ENCODE assay signal across 3 cellular contexts in genomic region chr4:4496604-4497372, GRCh38.
TF ChIP-seq lines count a peak whose summit lies in the region.

No MANE protein-coding gene starts in this region.

TF ChIP-seq in SK-N-SH treated with all-trans-retinoic acid at 6 μM for 48 hours, 23 proteins besides CTCF, POLR2A, EP300 and RAD21:
- TF ChIP-seq CREB5 (CRISPR knock-in tag; IDR thresholded peaks at IDR 0.05; ENCODE audit: low read depth) (no peak), RARB (CRISPR knock-in tag; IDR thresholded peaks at IDR 0.05) (no peak), ZNF70 (CRISPR knock-in tag; IDR thresholded peaks at IDR 0.05) (no peak), ZFP3 (CRISPR knock-in tag; IDR thresholded peaks at IDR 0.05) (no peak), PPARA (CRISPR knock-in tag; IDR thresholded peaks at IDR 0.05; ENCODE audit: borderline replicate concordance) (no peak), CSRNP3 (CRISPR knock-in tag; IDR thresholded peaks at IDR 0.05) (no peak), ESRRG (CRISPR knock-in tag; IDR thresholded peaks at IDR 0.05) (no peak)

TF ChIP-seq in SK-N-SH, 30 proteins besides CTCF, POLR2A, EP300 and RAD21 (continued from another document):
- TF ChIP-seq NRF1 (IDR thresholded peaks at IDR 0.05; ENCODE audit: low read depth, low read length) (no peak), PBX3 (IDR thresholded peaks at IDR 0.05) (no peak), ELF1 (IDR thresholded peaks at IDR 0.05) (no peak), POLR2AphosphoS5 (IDR thresholded peaks at IDR 0.05; ENCODE audit: low read depth, low read length) (no peak), USF2 (IDR thresholded peaks at IDR 0.05; ENCODE audit: borderline replicate concordance, low read depth, low read length) (no peak), TEAD4 (IDR thresholded peaks at IDR 0.05; ENCODE audit: borderline replicate concordance, insufficient read depth) (no peak), CHD2 (IDR thresholded peaks at IDR 0.05; ENCODE audit: low read length, partially characterized antibody) (no peak), FOXJ3 (CRISPR knock-in tag; IDR thresholded peaks at IDR 0.05) (no peak)

TF ChIP-seq in liver, 16 proteins besides CTCF, POLR2A, EP300 and RAD21 (continued from another document):
- TF ChIP-seq ATF3 (IDR thresholded peaks at IDR 0.05) (no peak), JUND (IDR thresholded peaks at IDR 0.05) (peak; percentile 40 to 53), NR2F2 (IDR thresholded peaks at IDR 0.05) (peak; percentile 90), EGR1 (IDR thresholded peaks at IDR 0.05; ENCODE audit: low read depth in 2 of 2) (no peak), TAF1 (conservative IDR thresholded peaks at IDR 0.05) (no peak), HNF4A (conservative IDR thresholded peaks at IDR 0.05) (no peak), FOXA2 (IDR thresholded peaks at IDR 0.05) (no peak)
